Comparison of ENCODE assay signal across 16 cellular contexts in the genomic region with DNA sequence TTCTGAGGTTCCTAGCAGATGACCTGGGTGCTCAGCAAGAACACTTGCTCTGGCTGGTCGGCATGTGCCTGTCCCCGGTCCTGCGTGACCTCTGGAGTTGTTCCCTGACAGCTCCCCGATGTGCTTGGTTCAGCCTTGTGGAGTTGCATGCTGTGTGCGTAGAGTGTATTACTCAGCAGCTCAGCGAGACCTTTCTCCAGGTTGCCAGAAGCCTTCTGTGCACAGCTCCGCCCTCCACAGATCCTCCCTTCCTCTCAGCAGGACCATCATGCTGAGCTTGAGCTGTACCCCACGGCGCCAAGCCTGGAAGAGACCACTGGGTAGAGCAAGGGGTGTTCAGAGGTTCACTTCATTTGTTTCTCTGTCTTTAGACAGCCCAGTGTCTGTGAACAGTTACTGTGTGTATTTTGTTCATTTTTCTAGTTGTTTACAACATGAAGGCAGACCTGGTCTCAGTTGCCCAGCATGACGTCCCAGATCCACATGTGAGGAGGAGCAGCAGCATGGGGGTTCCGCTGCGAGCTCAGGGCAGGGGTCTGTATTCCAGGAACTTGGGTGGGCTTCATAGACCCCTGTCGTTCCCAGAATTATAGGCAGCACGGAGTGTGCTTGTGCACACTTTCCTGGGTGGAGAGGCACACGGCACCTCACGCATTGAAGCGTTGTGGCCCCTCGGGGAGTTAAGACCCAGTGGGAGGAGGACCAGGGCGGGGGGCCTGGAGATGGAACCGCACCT.
A peak's percentile ranks its signal among the peaks of the same experiment; 100 is the strongest.
DNase-seq lines count a peak whose midpoint lies in the region; ATAC-seq and TF ChIP-seq lines count a peak whose summit lies in the region.
"Had no signal": no experiment of that assay in that cellular context is flagged by ENCODE, and none has a peak within 500 bp of the region (broad histone marks: within the 10 kb centered on the region; RNA-seq: fewer than 3 reads in every experiment).

No MANE protein-coding gene starts in this region.

- DNase-seq in NCI-H748 (lab: John Stamatoyannopoulos, UW; ENCODE audit: unreplicated experiment) (peak; percentile 4), NCI-H748 treated with DMSO at 0.1 percent for 48 hours (lab: John Stamatoyannopoulos, UW) (no peak), astrocyte of the spinal cord (ENCODE audit: low read depth, low spot score) (peak; percentile 79), left kidney (ENCODE audit: low read depth, low spot score) (peak; percentile 41), testis (peak; percentile 38), HAP-1 (ENCODE audit: low spot score in 2 of 2) (no peak), MM.1S (no peak)
- DNase-seq: ACHN; activated CD4-positive, alpha-beta T cell treated with anti-CD3 and anti-CD28 coated beads for 1 hour; DMS 273 treated with DMSO at 0.1 percent for 48 hours; GOT3; NCI-H1436; stimulated activated CD4-positive, alpha-beta T cell treated with anti-CD3 and anti-CD28 coated beads, Interleukin-12 subunit alpha, Interleukin-12 subunit beta, amount 100 ng/mL, for 4 hours; upper lobe of left lung had no signal

- no peak overlapping the region for H3K9ac ChIP-seq in MM.1S (ENCODE audit: low read length)

- H2AFZ ChIP-seq in MM.1S (ENCODE audit: low read length), result no peak overlapping the region

- no peaks in the 10 kb centered on the region for H3K36me3 ChIP-seq in testis (ENCODE audit: low read depth, missing control alignments)
- H3K36me3 ChIP-seq in HAP-1 (replicated peaks), result no peaks in the 10 kb centered on the region
- no peaks in the 10 kb centered on the region for H3K36me3 ChIP-seq in MM.1S (replicated peaks; ENCODE audit: insufficient read depth, low read length)
- H3K36me3 ChIP-seq: esophagus muscularis mucosa, upper lobe of left lung had no signal

- TF ChIP-seq POLR2A in testis (IDR thresholded peaks at IDR 0.05), result no peak
- TF ChIP-seq POLR2A in GM18505 (IDR thresholded peaks at IDR 0.05; ENCODE audit: borderline replicate concordance, extremely low read depth, insufficient read depth, insufficient read length), result no peak

- no peaks in the 10 kb centered on the region for H3K9me2 ChIP-seq in MM.1S (replicated peaks; ENCODE audit: insufficient read depth, low read length)

- H3K4me2 ChIP-seq in MM.1S (ENCODE audit: low read depth, low read length), result no peak overlapping the region

- intact Hi-C loops in testis (cut with DNase I; ENCODE audit: low total_unique reads), result no loop called here

- no peaks in the 10 kb centered on the region for H4K20me1 ChIP-seq in MM.1S (ENCODE audit: insufficient read depth, low read length)

- peaks cover 6% of the 10 kb centered on the region for H3K4me1 ChIP-seq in testis
- H3K4me1 ChIP-seq in HAP-1, result 0 out of 2 replicates have a peak, but pooled peaks cover 3% of the 10 kb centered on the region
- no peaks in the 10 kb centered on the region for H3K4me1 ChIP-seq in MM.1S (ENCODE audit: low read length)

- in situ Hi-C loops in astrocyte of the spinal cord (cut with HindIII; ENCODE audit: low sequenced_read_pairs), result no loop called here
- in situ Hi-C loops in HAP-1 (cut with MboI; ENCODE audit: low sequenced_read_pairs), result no loop called here

- no peaks in the 10 kb centered on the region for H3K79me2 ChIP-seq in MM.1S (ENCODE audit: low read length)

- no peaks in the 10 kb centered on the region for H3K27me3 ChIP-seq in testis
- H3K27me3 ChIP-seq in HAP-1 (ENCODE audit: low read depth), result no peaks in the 10 kb centered on the region
- peaks cover 28% of the 10 kb centered on the region for H3K27me3 ChIP-seq in MM.1S (replicated peaks; ENCODE audit: insufficient read depth, low read length)
- H3K27me3 ChIP-seq: esophagus muscularis mucosa, upper lobe of left lung had no signal

- no peak for TF ChIP-seq CTCF in astrocyte of the spinal cord (IDR thresholded peaks at IDR 0.05; ENCODE audit: low read depth, low read length)
- TF ChIP-seq CTCF in testis (IDR thresholded peaks at IDR 0.05), result no peak
- TF ChIP-seq CTCF in MM.1S (IDR thresholded peaks at IDR 0.05; ENCODE audit: low read length), result no peak

- no peaks in the 10 kb centered on the region for H3F3A ChIP-seq in MM.1S (ENCODE audit: insufficient read depth, low read length)

- H3K4me3 ChIP-seq in astrocyte of the spinal cord (ENCODE audit: low read depth, low read length) (no peak overlapping the region), testis (no peak overlapping the region), HAP-1 (no peak overlapping the region), MM.1S (ENCODE audit: low read length) (no peak overlapping the region)
- H3K4me3 ChIP-seq: esophagus muscularis mucosa, upper lobe of left lung had no signal

- WGBS in testis, 2 donors, result 67 to 76% methylated on average over 14 to 20 of the region's 20 CpGs

- no peak overlapping the region for H3K27ac ChIP-seq in testis
- H3K27ac ChIP-seq in MM.1S (ENCODE audit: low read length), result no peak overlapping the region
- H3K27ac ChIP-seq: esophagus muscularis mucosa, upper lobe of left lung had no signal

- no peak for ATAC-seq in GM18505 (IDR thresholded peaks at IDR 0.05; ENCODE audit: unreplicated experiment)

- H3K9me3 ChIP-seq in testis (no peaks in the 10 kb centered on the region), HAP-1 (0 out of 2 replicates have a peak, but pooled peaks cover 5% of the 10 kb centered on the region), MM.1S (replicated peaks; ENCODE audit: insufficient read depth, low read length) (no peaks in the 10 kb centered on the region)

Comparison
In these comparisons a context has a peak if more than half of its experiments do, and no peak if none do; other contexts are left out.
1. DNase-seq: peak in NCI-H748 (single experiment), astrocyte of the spinal cord (single experiment), left kidney (single experiment) and testis (single experiment); none in NCI-H748 treated with DMSO at 0.1 percent for 48 hours (single experiment), HAP-1 (0 of 2) and MM.1S (single experiment).